In the genomic region with DNA sequence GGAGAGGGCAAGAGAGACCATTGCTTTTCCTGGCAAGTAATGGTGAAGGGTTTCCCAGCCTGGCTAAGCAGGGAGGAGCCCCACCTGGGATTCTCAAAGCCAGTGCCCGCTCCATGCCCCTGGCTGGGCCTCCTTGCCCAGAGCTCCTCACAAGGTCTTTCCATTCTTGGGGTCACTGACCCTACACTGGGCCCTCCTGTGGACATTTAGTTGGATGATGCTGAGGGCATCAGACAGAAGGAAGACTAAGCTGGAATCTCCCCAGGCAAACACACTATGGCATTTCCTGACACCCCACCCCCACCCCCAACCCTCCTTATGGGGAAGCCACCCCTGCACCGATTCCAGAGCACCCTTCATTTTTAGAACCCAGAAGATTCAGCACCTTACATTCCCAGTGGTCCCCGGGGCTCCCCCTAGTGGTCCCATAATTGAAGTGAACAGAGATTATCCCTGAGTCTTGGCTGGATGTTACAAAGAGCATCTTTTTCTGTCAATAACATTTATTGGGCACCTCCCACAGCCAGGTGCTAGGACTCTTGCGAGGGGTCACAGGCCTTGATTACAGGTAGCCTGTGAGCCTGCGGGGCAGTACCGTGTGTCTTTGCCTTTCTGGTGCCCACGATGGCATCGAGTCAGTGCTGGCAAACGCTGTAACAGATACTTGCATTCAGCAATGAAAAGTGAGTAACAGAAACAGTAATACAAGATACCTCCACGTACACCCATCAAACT, we compare ENCODE assay signal across 8 cellular contexts.
A peak's percentile ranks its signal among the peaks of the same experiment; 100 is the strongest.
DNase-seq lines count a peak whose midpoint lies in the region; ATAC-seq and TF ChIP-seq lines count a peak whose summit lies in the region.

No MANE protein-coding gene starts in this region.

- H3K79me2 ChIP-seq in osteoblast (ENCODE audit: insufficient read depth, low read length): no peaks in the 10 kb centered on the region

- no peak overlapping the region for H3K4me2 ChIP-seq in osteoblast (ENCODE audit: insufficient read depth, low read length)

- H3K4me1 ChIP-seq in osteoblast (ENCODE audit: insufficient read depth, low read length): no peaks in the 10 kb centered on the region

- H3K27ac Mint-ChIP-seq in activated CD4-positive, alpha-beta memory T cell treated with anti-CD3 and anti-CD28 coated beads for 36 hours: no peak overlapping the region

- H2AFZ ChIP-seq in osteoblast (ENCODE audit: low read length): no peak overlapping the region

- no peaks in the 10 kb centered on the region for H3K9me3 Mint-ChIP-seq in activated CD4-positive, alpha-beta memory T cell treated with anti-CD3 and anti-CD28 coated beads for 36 hours

- no peak overlapping the region for H3K27ac ChIP-seq in osteoblast (ENCODE audit: low read depth, low read length)

- H4K20me1 ChIP-seq in osteoblast (ENCODE audit: insufficient read depth, low read length): no peaks in the 10 kb centered on the region

- no peaks in the 10 kb centered on the region for H3K36me3 ChIP-seq in osteoblast (ENCODE audit: insufficient read depth, low read length)

- in situ Hi-C loops in GM13977 (cut with MboI; ENCODE audit: low pct_unique_long_range_greater_than_20kb, low sequenced_read_pairs, unreplicated experiment): no loop called here

- H3K4me1 Mint-ChIP-seq in activated CD4-positive, alpha-beta memory T cell treated with anti-CD3 and anti-CD28 coated beads for 36 hours (ENCODE audit: low read depth): no peaks in the 10 kb centered on the region

- H3K4me3 Mint-ChIP-seq in activated CD4-positive, alpha-beta memory T cell treated with anti-CD3 and anti-CD28 coated beads for 36 hours: no peak overlapping the region

- intact Hi-C loops in activated CD4-positive, alpha-beta memory T cell treated with anti-CD3 and anti-CD28 coated beads for 36 hours (cut with micrococcal nuclease): loop anchor here (1.0 kb wide), 1 partner anchor 900 kb away; no protein-coding TSS in a partner anchor

- no peaks in the 10 kb centered on the region for H3K36me3 Mint-ChIP-seq in activated CD4-positive, alpha-beta memory T cell treated with anti-CD3 and anti-CD28 coated beads for 36 hours

- TF ChIP-seq CTCF in AG10803 (conservative IDR thresholded peaks at IDR 0.05; ENCODE audit: low read length) (peak; percentile 75), GM13977 (IDR thresholded peaks at IDR 0.05; ENCODE audit: extremely low read depth, insufficient read depth, missing control alignments) (peak; percentile 77), fibroblast of the aortic adventitia (IDR thresholded peaks at IDR 0.05; ENCODE audit: insufficient read depth, low read length) (peak; percentile 71), osteoblast (IDR thresholded peaks at IDR 0.05; ENCODE audit: extremely low read depth, low read depth, low read length) (peak; percentile 74)

- POLR2A ChIA-PET in activated CD4-positive, alpha-beta memory T cell treated with anti-CD3 and anti-CD28 coated beads for 36 hours (lab: Charles Lee): no interaction called here

- no peaks in the 10 kb centered on the region for H3K27me3 ChIP-seq in osteoblast (ENCODE audit: insufficient read depth, low read length)

- H3K9me3 ChIP-seq in osteoblast (ENCODE audit: low read depth, low read length): no peaks in the 10 kb centered on the region

- CTCF ChIA-PET in activated CD4-positive, alpha-beta memory T cell treated with anti-CD3 and anti-CD28 coated beads for 36 hours (lab: Charles Lee): interaction anchor here (0.6 to 2.0 kb wide), 6 partner anchors 9 to 1311 kb away, joined by 3 to 6 read pairs (median 4); no protein-coding TSS in a partner anchor

- DNase-seq in AG10803 (ENCODE audit: low read depth) (peak; percentile 23), GM13977 (ENCODE audit: low spot score) (peak; percentile 65), NCI-H2107 (lab: John Stamatoyannopoulos, UW) (peak; percentile 25), fibroblast of the aortic adventitia (ENCODE audit: low read depth) (peak; percentile 29), osteoblast (ENCODE audit: insufficient read length, low spot score, missing footprints) (peak; percentile 86), H4 (ENCODE audit: low spot score) (no peak)
- peak; percentile 44 for DNase-seq in activated CD4-positive, alpha-beta memory T cell treated with anti-CD3 and anti-CD28 coated beads for 36 hours

- ATAC-seq in GM21529 (IDR thresholded peaks at IDR 0.05; ENCODE audit: unreplicated experiment): no peak

- H3K4me3 ChIP-seq in AG10803 (ENCODE audit: low read length) (no peak overlapping the region), fibroblast of the aortic adventitia (ENCODE audit: low read depth, low read length) (no peak overlapping the region), osteoblast (ENCODE audit: insufficient read depth, low read length) (no peak overlapping the region)

- H3K27me3 Mint-ChIP-seq in activated CD4-positive, alpha-beta memory T cell treated with anti-CD3 and anti-CD28 coated beads for 36 hours: peaks cover 15% of the 10 kb centered on the region
